ENCODE assay signal across 14 cellular contexts in genomic region chr3:114722530-114722929, GRCh38.
DNase-seq lines count a peak whose midpoint lies in the region; ATAC-seq and TF ChIP-seq lines count a peak whose summit lies in the region.
"Had no signal": no experiment of that assay in that cellular context is flagged by ENCODE, and none has a peak within 500 bp of the region (broad histone marks: within the 10 kb centered on the region; RNA-seq: fewer than 3 reads in every experiment).

No MANE protein-coding gene starts in this region.

- H3K27me3 ChIP-seq in CD8-positive, alpha-beta T cell (ENCODE audit: insufficient read depth, low read length), result no peaks in the 10 kb centered on the region
- H3K27me3 ChIP-seq: BE2C had no signal

- H3K4me3 ChIP-seq in CD8-positive, alpha-beta T cell (ENCODE audit: low read depth, low read length), result no peak overlapping the region
- H3K4me3 ChIP-seq: HAP-1 had no signal

- H3K36me3 ChIP-seq in CD8-positive, alpha-beta T cell (ENCODE audit: insufficient read depth, low read length), result no peaks in the 10 kb centered on the region
- H3K36me3 ChIP-seq: BE2C, HAP-1 had no signal

- H3K4me1 Mint-ChIP-seq in activated naive CD4-positive, alpha-beta T cell treated with anti-CD3 and anti-CD28 coated beads, Interleukin-2, amount 50 U/mL, for 24 hours, result peaks cover 56% of the 10 kb centered on the region
- H3K4me1 Mint-ChIP-seq in CD8-positive, alpha-beta T cell (ENCODE audit: low read depth), result peaks cover 48% of the 10 kb centered on the region
- H3K4me1 Mint-ChIP-seq in activated T-helper 17 cell treated with anti-CD3 and anti-CD28 coated beads, Interleukin-2, amount 50 U/mL, for 72 hours, result peaks cover 21% of the 10 kb centered on the region
- H3K4me1 Mint-ChIP-seq in stimulated activated effector memory CD8-positive, alpha-beta T cell treated with anti-CD3 and anti-CD28 coated beads, Interleukin-12 subunit alpha, Interleukin-12 subunit beta, amount 100 ng/mL, for 72 hours, result peaks cover 23% of the 10 kb centered on the region

- H3K9me3 Mint-ChIP-seq in activated naive CD4-positive, alpha-beta T cell treated with anti-CD3 and anti-CD28 coated beads, Interleukin-2, amount 50 U/mL, for 24 hours, result no peaks in the 10 kb centered on the region
- no peaks in the 10 kb centered on the region for H3K9me3 Mint-ChIP-seq in CD8-positive, alpha-beta T cell
- no peaks in the 10 kb centered on the region for H3K9me3 Mint-ChIP-seq in activated T-helper 17 cell treated with anti-CD3 and anti-CD28 coated beads, Interleukin-2, amount 50 U/mL, for 72 hours
- H3K9me3 Mint-ChIP-seq in stimulated activated effector memory CD8-positive, alpha-beta T cell treated with anti-CD3 and anti-CD28 coated beads, Interleukin-12 subunit alpha, Interleukin-12 subunit beta, amount 100 ng/mL, for 72 hours, result no peaks in the 10 kb centered on the region
- H3K9me3 Mint-ChIP-seq: IgD-negative memory B cell had no signal

- CTCF ChIA-PET in CD8-positive, alpha-beta T cell (lab: Charles Lee), result no interaction called here

- no peak for ATAC-seq in CD8-positive, alpha-beta T cell
- peak; percentile 64 for ATAC-seq in activated T-helper 17 cell treated with anti-CD3 and anti-CD28 coated beads, Interleukin-2, amount 50 U/mL, for 72 hours (replicated peaks)
- peak; percentile 61 for ATAC-seq in stimulated activated effector memory CD8-positive, alpha-beta T cell treated with anti-CD3 and anti-CD28 coated beads, Interleukin-12 subunit alpha, Interleukin-12 subunit beta, amount 100 ng/mL, for 72 hours
- no peak for ATAC-seq in HG02678 (IDR thresholded peaks at IDR 0.05; ENCODE audit: unreplicated experiment)

- DNase-seq in activated naive CD4-positive, alpha-beta T cell (lab: John Stamatoyannopoulos, UW), result no peak
- no peak for DNase-seq in CD8-positive, alpha-beta T cell
- DNase-seq in stimulated activated effector memory CD8-positive, alpha-beta T cell treated with anti-CD3 and anti-CD28 coated beads, Interleukin-12 subunit alpha, Interleukin-12 subunit beta, amount 100 ng/mL, for 72 hours (ENCODE audit: low spot score in 2 of 2), result no peak
- no peak for DNase-seq in T1000 (lab: John Stamatoyannopoulos, UW)
- DNase-seq in dermis blood vessel endothelial cell, result no peak
- DNase-seq: BE2C, DMS53, GF-D8 had no signal

- H3K27ac Mint-ChIP-seq in activated naive CD4-positive, alpha-beta T cell treated with anti-CD3 and anti-CD28 coated beads, Interleukin-2, amount 50 U/mL, for 24 hours, result peak overlapping the region; percentile 15
- peak overlapping the region; percentile 3 for H3K27ac Mint-ChIP-seq in CD8-positive, alpha-beta T cell
- no peak overlapping the region for H3K27ac Mint-ChIP-seq in activated T-helper 17 cell treated with anti-CD3 and anti-CD28 coated beads, Interleukin-2, amount 50 U/mL, for 72 hours
- no peak overlapping the region for H3K27ac Mint-ChIP-seq in stimulated activated effector memory CD8-positive, alpha-beta T cell treated with anti-CD3 and anti-CD28 coated beads, Interleukin-12 subunit alpha, Interleukin-12 subunit beta, amount 100 ng/mL, for 72 hours
- H3K27ac Mint-ChIP-seq: IgD-negative memory B cell had no signal

- H3K27me3 Mint-ChIP-seq in activated naive CD4-positive, alpha-beta T cell treated with anti-CD3 and anti-CD28 coated beads, Interleukin-2, amount 50 U/mL, for 24 hours, result no peaks in the 10 kb centered on the region
- H3K27me3 Mint-ChIP-seq in CD8-positive, alpha-beta T cell (ENCODE audit: low read depth), result no peaks in the 10 kb centered on the region
- no peaks in the 10 kb centered on the region for H3K27me3 Mint-ChIP-seq in activated T-helper 17 cell treated with anti-CD3 and anti-CD28 coated beads, Interleukin-2, amount 50 U/mL, for 72 hours
- H3K27me3 Mint-ChIP-seq: IgD-negative memory B cell had no signal

- no peaks in the 10 kb centered on the region for H3K9me3 ChIP-seq in CD8-positive, alpha-beta T cell (ENCODE audit: low read length)
- H3K9me3 ChIP-seq: BE2C, HAP-1 had no signal

- peaks cover 14% of the 10 kb centered on the region for H3K36me3 Mint-ChIP-seq in activated naive CD4-positive, alpha-beta T cell treated with anti-CD3 and anti-CD28 coated beads, Interleukin-2, amount 50 U/mL, for 24 hours
- peaks cover 6% of the 10 kb centered on the region for H3K36me3 Mint-ChIP-seq in CD8-positive, alpha-beta T cell
- no peaks in the 10 kb centered on the region for H3K36me3 Mint-ChIP-seq in activated T-helper 17 cell treated with anti-CD3 and anti-CD28 coated beads, Interleukin-2, amount 50 U/mL, for 72 hours (ENCODE audit: low read depth)
- H3K36me3 Mint-ChIP-seq in stimulated activated effector memory CD8-positive, alpha-beta T cell treated with anti-CD3 and anti-CD28 coated beads, Interleukin-12 subunit alpha, Interleukin-12 subunit beta, amount 100 ng/mL, for 72 hours, result no peaks in the 10 kb centered on the region

- H3K27ac ChIP-seq in CD8-positive, alpha-beta T cell (ENCODE audit: low read depth, low read length), result no peak overlapping the region
- H3K27ac ChIP-seq: C4-2B had no signal

- no peak overlapping the region for H3K4me3 Mint-ChIP-seq in activated naive CD4-positive, alpha-beta T cell treated with anti-CD3 and anti-CD28 coated beads, Interleukin-2, amount 50 U/mL, for 24 hours
- H3K4me3 Mint-ChIP-seq in CD8-positive, alpha-beta T cell, result no peak overlapping the region
- H3K4me3 Mint-ChIP-seq in activated T-helper 17 cell treated with anti-CD3 and anti-CD28 coated beads, Interleukin-2, amount 50 U/mL, for 72 hours, result no peak overlapping the region
- no peak overlapping the region for H3K4me3 Mint-ChIP-seq in stimulated activated effector memory CD8-positive, alpha-beta T cell treated with anti-CD3 and anti-CD28 coated beads, Interleukin-12 subunit alpha, Interleukin-12 subunit beta, amount 100 ng/mL, for 72 hours
- H3K4me3 Mint-ChIP-seq: IgD-negative memory B cell had no signal

- no peak for TF ChIP-seq CTCF in CD8-positive, alpha-beta T cell (IDR thresholded peaks at IDR 0.05)

- peaks cover 3% of the 10 kb centered on the region for H3K4me1 ChIP-seq in CD8-positive, alpha-beta T cell (ENCODE audit: insufficient read depth, low read length)
- H3K4me1 ChIP-seq: BE2C, HAP-1 had no signal

- intact Hi-C loops in CD8-positive, alpha-beta T cell (cut with DNase I, micrococcal nuclease), result no loop called here

- POLR2A ChIA-PET in CD8-positive, alpha-beta T cell (lab: Charles Lee), result no interaction called here

Comparison
In these comparisons a context has a peak if more than half of its experiments do, and no peak if none do; other contexts are left out.
1. H3K27ac Mint-ChIP-seq: peak in activated naive CD4-positive, alpha-beta T cell treated with anti-CD3 and anti-CD28 coated beads, Interleukin-2, amount 50 U/mL, for 24 hours (single experiment) and CD8-positive, alpha-beta T cell (single experiment); none in activated T-helper 17 cell treated with anti-CD3 and anti-CD28 coated beads, Interleukin-2, amount 50 U/mL, for 72 hours (single experiment) and stimulated activated effector memory CD8-positive, alpha-beta T cell treated with anti-CD3 and anti-CD28 coated beads, Interleukin-12 subunit alpha, Interleukin-12 subunit beta, amount 100 ng/mL, for 72 hours (single experiment).
2. ATAC-seq: peak in activated T-helper 17 cell treated with anti-CD3 and anti-CD28 coated beads, Interleukin-2, amount 50 U/mL, for 72 hours (single experiment) and stimulated activated effector memory CD8-positive, alpha-beta T cell treated with anti-CD3 and anti-CD28 coated beads, Interleukin-12 subunit alpha, Interleukin-12 subunit beta, amount 100 ng/mL, for 72 hours (single experiment); none in CD8-positive, alpha-beta T cell (single experiment) and HG02678 (single experiment).